16 cellular contexts compared by ENCODE assay signal in the genomic region with DNA sequence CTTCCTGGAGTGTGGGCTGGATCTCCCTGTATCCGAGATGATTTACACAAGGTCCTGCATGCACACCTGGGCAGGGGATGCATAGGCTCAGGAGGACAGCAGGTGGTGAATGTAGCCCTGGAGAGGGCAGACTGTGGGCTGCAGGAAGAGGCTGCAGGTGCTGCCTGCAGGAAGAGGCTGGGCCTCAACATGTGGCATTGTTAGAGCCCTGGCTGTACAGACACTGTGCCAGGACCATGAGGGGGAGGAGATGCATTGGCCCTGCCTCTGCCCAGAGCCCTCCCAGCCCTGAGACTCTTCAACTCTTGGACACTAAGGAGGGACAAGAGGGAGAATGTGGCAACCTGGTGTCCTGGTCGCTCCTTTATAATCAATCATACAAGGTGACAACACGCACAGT.
DNase-seq lines count a peak whose midpoint lies in the region; ATAC-seq and TF ChIP-seq lines count a peak whose summit lies in the region.
"Had no signal": no experiment of that assay in that cellular context is flagged by ENCODE, and none has a peak within 500 bp of the region (broad histone marks: within the 10 kb centered on the region; RNA-seq: fewer than 3 reads in every experiment).

No MANE protein-coding gene starts in this region.

- no peaks in the 10 kb centered on the region for H3K36me3 ChIP-seq in tibial nerve
- H3K36me3 ChIP-seq: left lung, right atrium auricular region had no signal

- peak overlapping the region; percentile 94 for H3K27ac Mint-ChIP-seq in stimulated activated naive CD8-positive, alpha-beta T cell treated with anti-CD3 and anti-CD28 coated beads, Interleukin-15, Interleukin-2, amounts not matched to agents 100 ng/mL and 50 ng/mL, for 24 hours
- H3K27ac Mint-ChIP-seq in activated naive CD8-positive, alpha-beta T cell treated with anti-CD3 and anti-CD28 coated beads, Interleukin-2, amount 50 U/mL, for 24 hours = peak overlapping the region; percentile 83

- no peak for TF ChIP-seq CTCF in tibial nerve (IDR thresholded peaks at IDR 0.05)

- no peaks in the 10 kb centered on the region for H3K27me3 Mint-ChIP-seq in stimulated activated naive CD8-positive, alpha-beta T cell treated with anti-CD3 and anti-CD28 coated beads, Interleukin-15, Interleukin-2, amounts not matched to agents 100 ng/mL and 50 ng/mL, for 24 hours
- no peaks in the 10 kb centered on the region for H3K27me3 Mint-ChIP-seq in activated naive CD8-positive, alpha-beta T cell treated with anti-CD3 and anti-CD28 coated beads, Interleukin-2, amount 50 U/mL, for 24 hours

- ATAC-seq in stimulated activated naive CD8-positive, alpha-beta T cell treated with anti-CD3 and anti-CD28 coated beads, Interleukin-15, Interleukin-2, amounts not matched to agents 100 U/mL and 50 U/mL, for 24 hours = no peak
- ATAC-seq in activated naive CD8-positive, alpha-beta T cell treated with anti-CD3 and anti-CD28 coated beads, Interleukin-2, amount 50 U/mL, for 24 hours = no peak
- ATAC-seq in HG02973 (IDR thresholded peaks at IDR 0.05; ENCODE audit: unreplicated experiment) = no peak

- no peak overlapping the region for H3K4me3 Mint-ChIP-seq in stimulated activated naive CD8-positive, alpha-beta T cell treated with anti-CD3 and anti-CD28 coated beads, Interleukin-15, Interleukin-2, amounts not matched to agents 100 ng/mL and 50 ng/mL, for 24 hours
- H3K4me3 Mint-ChIP-seq in activated naive CD8-positive, alpha-beta T cell treated with anti-CD3 and anti-CD28 coated beads, Interleukin-2, amount 50 U/mL, for 24 hours = peak overlapping the region; percentile 3
- H3K4me3 Mint-ChIP-seq: H9 had no signal

- peaks cover 40% of the 10 kb centered on the region for H3K4me1 Mint-ChIP-seq in stimulated activated naive CD8-positive, alpha-beta T cell treated with anti-CD3 and anti-CD28 coated beads, Interleukin-15, Interleukin-2, amounts not matched to agents 100 ng/mL and 50 ng/mL, for 24 hours (ENCODE audit: low read depth)
- H3K4me1 Mint-ChIP-seq in activated naive CD8-positive, alpha-beta T cell treated with anti-CD3 and anti-CD28 coated beads, Interleukin-2, amount 50 U/mL, for 24 hours = peaks cover 36% of the 10 kb centered on the region

- H3K36me3 Mint-ChIP-seq in stimulated activated naive CD8-positive, alpha-beta T cell treated with anti-CD3 and anti-CD28 coated beads, Interleukin-15, Interleukin-2, amounts not matched to agents 100 ng/mL and 50 ng/mL, for 24 hours (ENCODE audit: low read depth) = no peaks in the 10 kb centered on the region
- H3K36me3 Mint-ChIP-seq in activated naive CD8-positive, alpha-beta T cell treated with anti-CD3 and anti-CD28 coated beads, Interleukin-2, amount 50 U/mL, for 24 hours (ENCODE audit: low read depth) = no peaks in the 10 kb centered on the region

- TF ChIP-seq POLR2A in tibial nerve (IDR thresholded peaks at IDR 0.05) = no peak

- no peak for DNase-seq in stimulated activated naive CD8-positive, alpha-beta T cell treated with anti-CD3 and anti-CD28 coated beads, Interleukin-15, Interleukin-2, amounts not matched to agents 100 U/mL and 50 U/mL, for 24 hours
- peak; percentile 83 for DNase-seq in NCI-H345 treated with DMSO at 0.1 percent for 48 hours (lab: John Stamatoyannopoulos, UW; ENCODE audit: unreplicated experiment)
- no peak for DNase-seq in activated naive CD8-positive, alpha-beta T cell treated with anti-CD3 and anti-CD28 coated beads, Interleukin-2, amount 50 U/mL, for 24 hours
- no peak for DNase-seq in cerebellar cortex (ENCODE audit: low spot score)
- no peak for DNase-seq in tibial nerve (ENCODE audit: low spot score in 2 of 2)
- DNase-seq in NCI-H446 treated with DMSO at 0.1 percent for 48 hours (lab: John Stamatoyannopoulos, UW) = no peak
- DNase-seq: activated CD4-positive, CD25-positive, alpha-beta regulatory T cell; erythroblast; H9; naive B cell; NCI-H1048; SK-N-SH had no signal

- H3K9me3 Mint-ChIP-seq in stimulated activated naive CD8-positive, alpha-beta T cell treated with anti-CD3 and anti-CD28 coated beads, Interleukin-15, Interleukin-2, amounts not matched to agents 100 ng/mL and 50 ng/mL, for 24 hours = no peaks in the 10 kb centered on the region
- no peaks in the 10 kb centered on the region for H3K9me3 Mint-ChIP-seq in activated naive CD8-positive, alpha-beta T cell treated with anti-CD3 and anti-CD28 coated beads, Interleukin-2, amount 50 U/mL, for 24 hours
- H3K9me3 Mint-ChIP-seq: H9, naive B cell had no signal

- 84 to 89% methylated on average over 3 of the region's 3 CpGs for WGBS in tibial nerve, 2 donors

- H3K27me3 ChIP-seq in tibial nerve = no peaks in the 10 kb centered on the region
- H3K27me3 ChIP-seq: left lung, right atrium auricular region had no signal

- H3K9me3 ChIP-seq in tibial nerve = no peaks in the 10 kb centered on the region
- H3K9me3 ChIP-seq: left lung, right atrium auricular region, SK-N-SH had no signal

- H3K4me3 ChIP-seq in tibial nerve = no peak overlapping the region
- H3K4me3 ChIP-seq: left lung, right atrium auricular region had no signal

- H3K4me1 ChIP-seq in tibial nerve = peaks cover 0 to 13% (median 0%) of the 10 kb centered on the region in 4 donors
- H3K4me1 ChIP-seq: left lung had no signal

- H3K27ac ChIP-seq in tibial nerve = no peak overlapping the region
- H3K27ac ChIP-seq: left lung, right atrium auricular region had no signal

- TF ChIP-seq EP300 in tibial nerve (IDR thresholded peaks at IDR 0.05) = no peak
